Comparison of ENCODE assay signal across 17 cellular contexts in genomic region chr1:99777752-99778151, GRCh38. TPM values are rescaled to one million over a fixed set of nuclear protein-coding genes. Genes with fewer than 3 reads are reported as not detected.
"Had no signal": no experiment of that assay in that cellular context is flagged by ENCODE, and none has a peak within 500 bp of the region (broad histone marks: within the 10 kb centered on the region; RNA-seq: fewer than 3 reads in every experiment).

No MANE protein-coding gene starts in this region.

- H3K4me3 ChIP-seq: coronary artery, heart right ventricle, tibial artery, upper lobe of left lung, uterus had no signal

- ATAC-seq: heart right ventricle had no signal

- H3K36me3 Mint-ChIP-seq: naive B cell had no signal

- H3K9me3 Mint-ChIP-seq: endodermal cell; naive B cell; stimulated activated naive CD8-positive, alpha-beta T cell treated with anti-CD3 and anti-CD28 coated beads, Interleukin-15, Interleukin-2, amounts not matched to agents 100 ng/mL and 50 ng/mL, for 24 hours had no signal

- H3K27me3 ChIP-seq: tibial artery, upper lobe of left lung, uterus had no signal

- H3K9me3 ChIP-seq: heart right ventricle, neutrophil, tibial artery, upper lobe of left lung, uterus had no signal

- H3K36me3 ChIP-seq: heart right ventricle, neutrophil, tibial artery, upper lobe of left lung, uterus had no signal

- H3K4me3 Mint-ChIP-seq: endodermal cell; stimulated activated naive CD8-positive, alpha-beta T cell treated with anti-CD3 and anti-CD28 coated beads, Interleukin-15, Interleukin-2, amounts not matched to agents 100 ng/mL and 50 ng/mL, for 24 hours had no signal

- H3K27ac Mint-ChIP-seq: endodermal cell; naive B cell; stimulated activated naive CD8-positive, alpha-beta T cell treated with anti-CD3 and anti-CD28 coated beads, Interleukin-15, Interleukin-2, amounts not matched to agents 100 ng/mL and 50 ng/mL, for 24 hours had no signal

- DNase-seq: effector CD4-positive, alpha-beta T cell; endodermal cell; erythroblast; heart right ventricle; hypothalamus; kidney glomerular epithelial cell; mesendoderm; naive B cell; small intestine; stimulated activated CD4-positive, alpha-beta T cell treated with anti-CD3 and anti-CD28 coated beads, Interleukin-2, amount 100 ng/mL, for 48 hours; tibial artery; upper lobe of left lung; uterus had no signal

- H3K4me1 ChIP-seq: tibial artery, upper lobe of left lung, uterus had no signal

- H3K27ac ChIP-seq: coronary artery, heart right ventricle, neutrophil, tibial artery, upper lobe of left lung, uterus had no signal

RNA-seq across cellular contexts. Expression of gene FRRS1, which starts 11.3 kb away (rescaled TPM):
- polyA plus RNA-seq: neural cell had no signal
